Comparison of ENCODE assay signal across 18 cellular contexts in genomic region chr2:238688197-238689153, GRCh38.
DNase-seq lines count a peak whose midpoint lies in the region; TF ChIP-seq lines count a peak whose summit lies in the region.
"Had no signal": no experiment of that assay in that cellular context is flagged by ENCODE, and none has a peak within 500 bp of the region (broad histone marks: within the 10 kb centered on the region; RNA-seq: fewer than 3 reads in every experiment).

No MANE protein-coding gene starts in this region.

- TF ChIP-seq CTCF in fibroblast of the aortic adventitia (IDR thresholded peaks at IDR 0.05; ENCODE audit: insufficient read depth, low read length) (no peak), suprapubic skin (IDR thresholded peaks at IDR 0.05) (no peak)

- H3K4me3 ChIP-seq in adipocyte (ENCODE audit: low read length) (peak overlapping the region; percentile 36), fibroblast of the aortic adventitia (ENCODE audit: low read depth, low read length) (no peak overlapping the region), suprapubic skin (no peak overlapping the region)

- no peak for TF ChIP-seq POLR2A in suprapubic skin (IDR thresholded peaks at IDR 0.05)

- peak; percentile 57 for DNase-seq in GM03348 (ENCODE audit: low spot score)
- no peak for DNase-seq in adipocyte (ENCODE audit: low read depth)
- DNase-seq in fibroblast of the aortic adventitia (ENCODE audit: low read depth), result peak; percentile 88
- no peak for DNase-seq in suprapubic skin (ENCODE audit: low spot score in 2 of 2)
- no peak for DNase-seq in SKM-1 (lab: John Stamatoyannopoulos, UW; ENCODE audit: unreplicated experiment)
- no peak for DNase-seq in effector CD4-positive, alpha-beta T cell
- DNase-seq in stimulated activated CD4-positive, alpha-beta T cell treated with anti-CD3 and anti-CD28 coated beads, Interleukin-4, amount 100 ng/mL, for 4 hours, result no peak
- DNase-seq: AML-193; CD4-positive, CD25-positive, alpha-beta regulatory T cell; GF-D8; HFFc6; Karpas-422; NCI-H1105 treated with DMSO at 0.1 percent for 48 hours; NCI-H187; NCI-H69; NK-92 treated with Interleukin-12 subunit alpha and Interleukin-12 subunit beta, amount 100 ng/mL, for 24 hours; OCI-M1; RPMI8226 had no signal

- no peaks in the 10 kb centered on the region for H3K27me3 ChIP-seq in adipocyte (replicated peaks; ENCODE audit: control insufficient read depth, insufficient read depth, low read length)
- no peaks in the 10 kb centered on the region for H3K27me3 ChIP-seq in suprapubic skin

- WGBS in suprapubic skin, result 64% methylated on average over 24 of the region's 24 CpGs

- H3K27ac ChIP-seq in suprapubic skin, result peak overlapping the region; percentile 70

- H3K9me3 ChIP-seq in adipocyte (ENCODE audit: control insufficient read depth, low read length), result no peaks in the 10 kb centered on the region
- no peaks in the 10 kb centered on the region for H3K9me3 ChIP-seq in suprapubic skin

- H3K36me3 ChIP-seq in adipocyte (ENCODE audit: control insufficient read depth, insufficient read depth, low read length, severe bottlenecking), result no peaks in the 10 kb centered on the region
- H3K36me3 ChIP-seq in suprapubic skin, result no peaks in the 10 kb centered on the region

- H3K4me1 ChIP-seq in adipocyte (ENCODE audit: control insufficient read depth, insufficient read depth, low read length) (peaks cover 59% of the 10 kb centered on the region), suprapubic skin (peaks cover 15% of the 10 kb centered on the region)

- H3K9ac ChIP-seq in adipocyte (ENCODE audit: low read length), result peak overlapping the region; percentile 33

- TF ChIP-seq EP300 in suprapubic skin (IDR thresholded peaks at IDR 0.05), result no peak

Comparison
In these comparisons a context has a peak if more than half of its experiments do, and no peak if none do; other contexts are left out.
1. DNase-seq: peak in GM03348 (single experiment) and fibroblast of the aortic adventitia (single experiment); none in adipocyte (single experiment), suprapubic skin (0 of 2), SKM-1 (single experiment), effector CD4-positive, alpha-beta T cell (single experiment) and stimulated activated CD4-positive, alpha-beta T cell treated with anti-CD3 and anti-CD28 coated beads, Interleukin-4, amount 100 ng/mL, for 4 hours (0 of 2).